In the genomic region with DNA sequence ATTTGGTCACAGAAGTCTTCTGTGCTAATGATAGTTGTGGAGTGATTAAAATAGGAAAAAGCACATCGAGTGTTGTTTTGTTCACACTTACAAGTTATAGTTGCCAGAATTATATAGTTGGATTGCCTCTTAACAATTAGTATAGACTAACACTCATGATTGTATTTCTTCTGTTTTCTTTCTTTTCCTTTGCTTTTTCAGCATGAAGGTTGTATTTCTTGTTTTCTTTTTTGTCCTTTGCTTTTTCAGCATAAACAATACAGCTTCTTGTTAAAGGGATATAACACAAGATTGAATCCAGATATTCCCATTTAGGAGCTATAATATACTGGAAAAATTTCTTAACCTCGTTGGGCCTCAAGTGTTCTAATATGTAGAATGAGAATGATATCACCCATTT, we compare ENCODE assay signal across 24 cellular contexts.
"Had no signal": no experiment of that assay in that cellular context is flagged by ENCODE, and none has a peak within 500 bp of the region (broad histone marks: within the 10 kb centered on the region; RNA-seq: fewer than 3 reads in every experiment).

No MANE protein-coding gene starts in this region.

- H3K36me3 Mint-ChIP-seq: activated naive CD4-positive, alpha-beta T cell treated with anti-CD3 and anti-CD28 coated beads, Interleukin-2, amount 50 U/mL, for 72 hours; mesothelial cell of epicardium; neural progenitor cell had no signal

- H2AFZ ChIP-seq: neural progenitor cell had no signal

- H3K4me3 Mint-ChIP-seq: activated T-cell treated with anti-CD3 and anti-CD28 coated beads, Interleukin-2, amount 50 U/mL, for 24 hours; activated T-helper 17 cell treated with anti-CD3 and anti-CD28 coated beads, Interleukin-2, amount 50 U/mL, for 72 hours; mesothelial cell of epicardium; naive thymus-derived CD8-positive, alpha-beta T cell; neural progenitor cell; T-cell; T-helper 2 cell treated with Interferon-gamma antibody and Interleukin-4, amounts not matched to agents 5 μg/mL and 100 μg/mL, for 36 hours had no signal

- H3K27ac Mint-ChIP-seq: activated naive CD4-positive, alpha-beta T cell treated with anti-CD3 and anti-CD28 coated beads, Interleukin-2, amount 50 U/mL, for 72 hours; activated T-cell treated with anti-CD3 and anti-CD28 coated beads, Interleukin-2, amount 50 U/mL, for 24 hours; activated T-helper 17 cell treated with anti-CD3 and anti-CD28 coated beads, Interleukin-2, amount 50 U/mL, for 72 hours; mesothelial cell of epicardium; naive thymus-derived CD8-positive, alpha-beta T cell; neural progenitor cell; T-cell; T-helper 2 cell treated with Interferon-gamma antibody and Interleukin-4, amounts not matched to agents 5 μg/mL and 100 μg/mL, for 36 hours had no signal

- H3K27me3 ChIP-seq: breast epithelium, neural progenitor cell, tibial artery had no signal

- H3K36me3 ChIP-seq: breast epithelium, left ventricle myocardium inferior, neural progenitor cell, tibial artery had no signal

- H3K9me3 ChIP-seq: breast epithelium, left ventricle myocardium inferior, psoas muscle, tibial artery had no signal

- H3K4me3 ChIP-seq: breast epithelium, left ventricle myocardium inferior, neural progenitor cell, psoas muscle, tibial artery had no signal

- H3K9me3 Mint-ChIP-seq: activated naive CD4-positive, alpha-beta T cell treated with anti-CD3 and anti-CD28 coated beads, Interleukin-2, amount 50 U/mL, for 72 hours; activated T-cell treated with anti-CD3 and anti-CD28 coated beads, Interleukin-2, amount 50 U/mL, for 24 hours; activated T-helper 17 cell treated with anti-CD3 and anti-CD28 coated beads, Interleukin-2, amount 50 U/mL, for 72 hours; mesothelial cell of epicardium; naive thymus-derived CD8-positive, alpha-beta T cell; T-cell; T-helper 2 cell treated with Interferon-gamma antibody and Interleukin-4, amounts not matched to agents 5 μg/mL and 100 μg/mL, for 36 hours had no signal

- H3K9ac ChIP-seq: neural progenitor cell had no signal

- DNase-seq: activated CD4-positive, alpha-beta T cell treated with anti-CD3 and anti-CD28 coated beads for 1 hour; activated CD4-positive, alpha-beta T cell treated with anti-CD3 and anti-CD28 coated beads, Interleukin-2, amount 50 U/mL, for 4 hours; activated CD8-positive, alpha-beta memory T cell treated with anti-CD3 and anti-CD28 coated beads for 24 hours; activated CD8-positive, alpha-beta memory T cell treated with anti-CD3 and anti-CD28 coated beads, Interleukin-2, amount 50 U/mL, for 4 hours; activated T-cell treated with anti-CD3 and anti-CD28 coated beads, Interleukin-2, amount 50 U/mL, for 24 hours; cortex of kidney; kidney glomerular epithelial cell; left ventricle myocardium inferior; naive thymus-derived CD8-positive, alpha-beta T cell; psoas muscle; right cardiac atrium; stimulated activated CD4-positive, alpha-beta T cell treated with anti-CD3 and anti-CD28 coated beads, Interleukin-4, amount 100 ng/mL, for 24 hours; stimulated activated naive CD4-positive, alpha-beta T cell treated with Interleukin-2 at 50 U/mL for 16 hours; T-cell; tibial artery had no signal

- FAIRE-seq: astrocyte, urothelium cell line had no signal

- H3K4me1 ChIP-seq: breast epithelium, psoas muscle, tibial artery had no signal

- H3K4me2 ChIP-seq: neural progenitor cell had no signal

- H3K27me3 Mint-ChIP-seq: activated T-cell treated with anti-CD3 and anti-CD28 coated beads, Interleukin-2, amount 50 U/mL, for 24 hours; activated T-helper 17 cell treated with anti-CD3 and anti-CD28 coated beads, Interleukin-2, amount 50 U/mL, for 72 hours; naive thymus-derived CD8-positive, alpha-beta T cell; T-cell had no signal

- ATAC-seq: activated naive CD4-positive, alpha-beta T cell treated with anti-CD3 and anti-CD28 coated beads, Interleukin-2, amount 50 U/mL, for 72 hours; activated T-helper 17 cell treated with anti-CD3 and anti-CD28 coated beads, Interleukin-2, amount 50 U/mL, for 72 hours; naive thymus-derived CD8-positive, alpha-beta T cell; psoas muscle; right cardiac atrium; T-cell had no signal

- H3K27ac ChIP-seq: breast epithelium, left ventricle myocardium inferior, psoas muscle, tibial artery, VCaP had no signal
